2 cellular contexts compared by ENCODE assay signal in the genomic region with DNA sequence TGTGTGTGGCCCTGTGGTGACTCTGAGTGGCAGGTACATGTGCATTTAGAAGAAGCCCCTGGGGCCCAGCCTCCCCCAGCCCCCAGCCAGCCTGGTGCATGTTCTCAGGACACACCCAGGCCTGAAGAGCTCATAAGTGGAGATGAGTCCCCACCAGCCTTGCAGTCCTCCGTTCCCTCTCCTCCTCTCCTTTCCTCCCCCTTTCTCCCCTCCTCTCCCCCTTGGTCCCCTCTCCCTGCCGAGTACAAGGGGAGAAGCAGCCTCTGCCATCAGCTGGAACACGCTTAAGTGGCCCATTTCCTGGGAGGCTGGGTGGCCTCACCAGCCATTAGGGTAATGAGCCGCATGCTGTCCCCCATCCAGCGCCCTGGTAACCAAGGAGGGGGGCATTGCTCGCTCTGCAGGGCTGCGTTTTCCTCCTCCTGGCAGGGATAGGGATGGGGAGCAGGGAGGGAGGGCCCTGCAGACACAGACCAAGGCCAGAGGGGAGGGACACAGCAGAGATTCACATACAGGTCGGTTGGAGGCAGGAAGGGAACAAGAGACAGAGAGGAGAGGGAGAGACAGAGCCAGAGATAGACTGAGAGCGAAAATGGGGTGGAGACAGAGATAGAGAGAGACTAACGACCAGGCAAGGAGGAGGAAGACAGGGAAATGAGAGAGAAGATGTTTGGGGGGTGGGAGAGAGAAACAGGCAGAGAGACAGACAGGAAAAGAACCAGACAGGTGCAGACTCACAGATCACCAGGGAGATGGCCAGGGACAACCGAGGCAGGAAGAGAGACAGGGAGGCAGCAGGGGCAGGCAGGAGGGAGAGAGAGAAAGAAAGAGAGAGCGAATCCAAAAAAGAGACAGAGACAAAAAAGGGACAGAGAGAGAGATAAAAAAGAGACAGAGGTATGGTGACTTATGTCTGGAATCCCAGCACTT.
TF ChIP-seq lines count a peak whose summit lies in the region.

No MANE protein-coding gene starts in this region.

TF ChIP-seq in IMR-90, 13 proteins besides CTCF, POLR2A, EP300 and RAD21:
- TF ChIP-seq MXI1 (IDR thresholded peaks at IDR 0.05; ENCODE audit: borderline replicate concordance, low read depth, low read length) (no peak), SMC3 (IDR thresholded peaks at IDR 0.05; ENCODE audit: low read depth, low read length) (no peak), MAFK (IDR thresholded peaks at IDR 0.05; ENCODE audit: low read depth, low read length) (no peak), FOS (IDR thresholded peaks at IDR 0.05; ENCODE audit: low read depth, low read length) (no peak), MAZ (IDR thresholded peaks at IDR 0.05; ENCODE audit: borderline replicate concordance, low read depth, low read length) (no peak), RCOR1 (IDR thresholded peaks at IDR 0.05; ENCODE audit: insufficient replicate concordance, low read length) (no peak)

TF ChIP-seq in H1, 55 proteins besides CTCF, POLR2A, EP300 and RAD21:
- TF ChIP-seq FOSL1 (IDR thresholded peaks at IDR 0.05; ENCODE audit: insufficient read depth, low read depth, low read length) (no peak), SRF (IDR thresholded peaks at IDR 0.05; ENCODE audit: low read depth, low read length) (no peak), SIN3A (conservative IDR thresholded peaks at IDR 0.05 in 1 of 2, IDR thresholded peaks at IDR 0.05 in 1 of 2; ENCODE audit: low read depth in 1 of 2, low read length in 2 of 2) (0 out of 4 replicates have a peak, but pooled peaks of 1 of the 2 experiments have one; percentile 10), SAP30 (IDR thresholded peaks at IDR 0.05; ENCODE audit: insufficient read depth, insufficient replicate concordance, low read length) (peak; percentile 31), NANOG (IDR thresholded peaks at IDR 0.05; ENCODE audit: insufficient read depth, low read depth, low read length, poor library complexity, severe bottlenecking) (peak; percentile 20), RBBP5 (IDR thresholded peaks at IDR 0.05; ENCODE audit: borderline replicate concordance, low read depth, low read length) (no peak), SIRT6 (IDR thresholded peaks at IDR 0.05; ENCODE audit: low read length) (no peak)
TF ChIP-seq in H1: peak in this region for 3.
